In genomic region chr20:16064991-16065707, GRCh38 we compare ENCODE assay signal across 18 cellular contexts.
A peak's percentile ranks its signal among the peaks of the same experiment; 100 is the strongest.
DNase-seq lines count a peak whose midpoint lies in the region; ATAC-seq and TF ChIP-seq lines count a peak whose summit lies in the region.
"Had no signal": no experiment of that assay in that cellular context is flagged by ENCODE, and none has a peak within 500 bp of the region (broad histone marks: within the 10 kb centered on the region; RNA-seq: fewer than 3 reads in every experiment).

No MANE protein-coding gene starts in this region.

- no peaks in the 10 kb centered on the region for H3K27me3 ChIP-seq in AG04450 (ENCODE audit: control insufficient read depth, insufficient read depth, low read length)
- no peaks in the 10 kb centered on the region for H3K27me3 ChIP-seq in HAP-1 (ENCODE audit: low read depth)
- H3K27me3 ChIP-seq: tibial artery had no signal

- H3K4me3 ChIP-seq in AG04450 (ENCODE audit: low read depth, low read length): no peak overlapping the region
- no peak overlapping the region for H3K4me3 ChIP-seq in HAP-1
- H3K4me3 ChIP-seq: tibial artery had no signal

- ATAC-seq in naive thymus-derived CD8-positive, alpha-beta T cell: no peak
- ATAC-seq: HCT116; stimulated activated effector memory CD8-positive, alpha-beta T cell treated with anti-CD3 and anti-CD28 coated beads, Interleukin-12 subunit alpha, Interleukin-12 subunit beta, amount 100 ng/mL, for 72 hours had no signal

- no peaks in the 10 kb centered on the region for H3K36me3 Mint-ChIP-seq in brain
- no peaks in the 10 kb centered on the region for H3K36me3 Mint-ChIP-seq in mesothelial cell of epicardium
- peaks cover 0 to 6% (median 0%) of the 10 kb centered on the region in 3 donors for H3K36me3 Mint-ChIP-seq in naive thymus-derived CD8-positive, alpha-beta T cell
- H3K36me3 Mint-ChIP-seq: CD8-positive, alpha-beta memory T cell; stimulated activated effector memory CD8-positive, alpha-beta T cell treated with anti-CD3 and anti-CD28 coated beads, Interleukin-12 subunit alpha, Interleukin-12 subunit beta, amount 100 ng/mL, for 72 hours had no signal

- no peaks in the 10 kb centered on the region for H3K36me3 ChIP-seq in HAP-1 (replicated peaks)
- H3K36me3 ChIP-seq: tibial artery had no signal

- peak; percentile 7 for DNase-seq in AG04450 (ENCODE audit: low read depth, low spot score)
- DNase-seq in HAP-1 (ENCODE audit: low spot score in 2 of 2): peak; percentile 37 to 40
- DNase-seq in mesothelial cell of epicardium (ENCODE audit: low spot score in 2 of 2, unreplicated experiment in 2 of 2): no peak
- DNase-seq in retina: no peak
- DNase-seq in kidney glomerular epithelial cell (lab: John Stamatoyannopoulos, UW): no peak
- no peak for DNase-seq in NCI-H1930 (lab: John Stamatoyannopoulos, UW)
- DNase-seq in naive thymus-derived CD8-positive, alpha-beta T cell: no peak
- DNase-seq: activated naive CD4-positive, alpha-beta T cell; activated T-cell treated with anti-CD3 and anti-CD28 coated beads for 4 hours; aorta; CD8-positive, alpha-beta memory T cell; NCI-H2029 treated with DMSO at 0.1 percent for 48 hours; NCI-H510A; tibial artery had no signal

- peak overlapping the region in 2 of 5 experiments; percentile 29 to 51 for H3K4me3 Mint-ChIP-seq in brain
- no peak overlapping the region for H3K4me3 Mint-ChIP-seq in mesothelial cell of epicardium
- H3K4me3 Mint-ChIP-seq in naive thymus-derived CD8-positive, alpha-beta T cell: no peak overlapping the region
- H3K4me3 Mint-ChIP-seq: CD8-positive, alpha-beta memory T cell; neural crest cell; stimulated activated effector memory CD8-positive, alpha-beta T cell treated with anti-CD3 and anti-CD28 coated beads, Interleukin-12 subunit alpha, Interleukin-12 subunit beta, amount 100 ng/mL, for 72 hours had no signal

- H3K27me3 Mint-ChIP-seq in brain (peaks cover 4% of the 10 kb centered on the region), mesothelial cell of epicardium (ENCODE audit: low read depth) (no peaks in the 10 kb centered on the region)
- H3K27me3 Mint-ChIP-seq in naive thymus-derived CD8-positive, alpha-beta T cell: peaks cover 0 to 1% (median 0%) of the 10 kb centered on the region in 5 donors
- H3K27me3 Mint-ChIP-seq: CD8-positive, alpha-beta memory T cell had no signal

- peak overlapping the region in 3 of 5 experiments; percentile 1 to 78 (median 60) for H3K27ac Mint-ChIP-seq in brain
- H3K27ac Mint-ChIP-seq in mesothelial cell of epicardium: peak overlapping the region; percentile 37
- no peak overlapping the region for H3K27ac Mint-ChIP-seq in naive thymus-derived CD8-positive, alpha-beta T cell
- H3K27ac Mint-ChIP-seq: stimulated activated effector memory CD8-positive, alpha-beta T cell treated with anti-CD3 and anti-CD28 coated beads, Interleukin-12 subunit alpha, Interleukin-12 subunit beta, amount 100 ng/mL, for 72 hours had no signal

- in situ Hi-C loops in HAP-1 (cut with MboI; ENCODE audit: low sequenced_read_pairs): no loop called here

- peaks cover 13% of the 10 kb centered on the region for H3K4me1 ChIP-seq in HAP-1

- peaks cover 0 to 13% (median 10%) of the 10 kb centered on the region in 5 experiments for H3K9me3 Mint-ChIP-seq in brain
- peaks cover 13% of the 10 kb centered on the region for H3K9me3 Mint-ChIP-seq in mesothelial cell of epicardium
- H3K9me3 Mint-ChIP-seq in naive thymus-derived CD8-positive, alpha-beta T cell: peaks cover 0 to 16% (median 5%) of the 10 kb centered on the region in 9 donors

- CTCF ChIA-PET in AG04450 (lab: Charles Lee): no interaction called here

- peak overlapping the region; percentile 71 for H3K27ac ChIP-seq in AG04450 (ENCODE audit: low read depth, low read length)
- H3K27ac ChIP-seq: tibial artery had no signal

- H3K4me1 Mint-ChIP-seq in brain: peaks cover 54% of the 10 kb centered on the region
- H3K4me1 Mint-ChIP-seq in mesothelial cell of epicardium: peaks cover 34% of the 10 kb centered on the region
- H3K4me1 Mint-ChIP-seq in naive thymus-derived CD8-positive, alpha-beta T cell: peaks cover 0 to 15% (median 0%) of the 10 kb centered on the region in 4 donors
- H3K4me1 Mint-ChIP-seq: CD8-positive, alpha-beta memory T cell; stimulated activated effector memory CD8-positive, alpha-beta T cell treated with anti-CD3 and anti-CD28 coated beads, Interleukin-12 subunit alpha, Interleukin-12 subunit beta, amount 100 ng/mL, for 72 hours had no signal

- H3K9me3 ChIP-seq in AG04450 (ENCODE audit: control insufficient read depth, insufficient read depth, low read length) (no peaks in the 10 kb centered on the region), HAP-1 (no peaks in the 10 kb centered on the region)

- TF ChIP-seq CTCF in AG04450 (IDR thresholded peaks at IDR 0.05; ENCODE audit: low read depth, low read length): no peak
- no peak for TF ChIP-seq CTCF in brain (conservative IDR thresholded peaks at IDR 0.05)
- no peak for TF ChIP-seq CTCF in mesothelial cell of epicardium (IDR thresholded peaks at IDR 0.05; ENCODE audit: unreplicated experiment)

- POLR2A ChIA-PET in AG04450 (lab: Yijun Ruan, JAX): no interaction called here
- POLR2A ChIA-PET in naive thymus-derived CD8-positive, alpha-beta T cell (lab: Charles Lee): no interaction called here

Comparison
In these comparisons a context has a peak if more than half of its experiments do, and no peak if none do; other contexts are left out.
1. DNase-seq: peak in AG04450 (single experiment) and HAP-1 (2 of 2); none in mesothelial cell of epicardium (0 of 2), retina (single experiment), kidney glomerular epithelial cell (single experiment), NCI-H1930 (0 of 2) and naive thymus-derived CD8-positive, alpha-beta T cell (0 of 10).
2. H3K27ac Mint-ChIP-seq: peak in brain (3 of 5) and mesothelial cell of epicardium (single experiment); none in naive thymus-derived CD8-positive, alpha-beta T cell (0 of 10).